Comparison of ENCODE assay signal across 25 cellular contexts in the genomic region with DNA sequence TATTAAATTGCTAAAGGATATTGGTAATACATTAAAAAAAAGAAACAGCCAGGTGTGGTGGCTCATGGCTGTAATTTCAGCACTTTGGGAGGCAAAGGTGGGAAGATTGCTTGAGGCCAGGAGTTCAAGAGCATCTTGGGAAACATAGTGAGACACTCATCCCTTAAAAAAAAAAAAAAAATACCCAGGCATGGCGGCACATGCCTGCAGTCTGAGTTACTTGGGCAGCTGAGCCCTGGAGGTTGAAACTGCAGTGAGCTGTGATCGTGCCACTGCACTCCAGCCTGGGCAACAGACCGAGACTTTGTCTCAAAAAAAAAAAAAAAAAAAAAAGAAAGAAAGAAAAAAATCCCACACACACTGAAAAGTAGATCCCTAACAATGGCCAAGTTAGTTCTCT. TPM values are rescaled to one million over a fixed set of nuclear protein-coding genes. Genes with fewer than 3 reads are reported as not detected.
"Had no signal": no experiment of that assay in that cellular context is flagged by ENCODE, and none has a peak within 500 bp of the region (broad histone marks: within the 10 kb centered on the region; RNA-seq: fewer than 3 reads in every experiment).

No MANE protein-coding gene starts in this region.

- ATAC-seq: activated CD4-positive, alpha-beta T cell treated with anti-CD3 and anti-CD28 coated beads for 36 hours; activated naive CD4-positive, alpha-beta T cell treated with anti-CD3 and anti-CD28 coated beads, Interleukin-2, amount 50 U/mL, for 72 hours; activated T-cell treated with anti-CD3 and anti-CD28 coated beads, Interleukin-2, amount 50 U/mL, for 72 hours; natural killer cell; right cardiac atrium had no signal

- H3K27ac Mint-ChIP-seq: activated CD4-positive, alpha-beta T cell treated with anti-CD3 and anti-CD28 coated beads for 36 hours; activated naive CD4-positive, alpha-beta T cell treated with anti-CD3 and anti-CD28 coated beads, Interleukin-2, amount 50 U/mL, for 72 hours; activated T-cell treated with anti-CD3 and anti-CD28 coated beads, Interleukin-2, amount 50 U/mL, for 72 hours; natural killer cell; neural progenitor cell; T-helper 2 cell treated with Interferon-gamma antibody and Interleukin-4, amounts not matched to agents 5 μg/mL and 100 μg/mL, for 36 hours had no signal

- H3K27me3 Mint-ChIP-seq: activated CD4-positive, alpha-beta T cell treated with anti-CD3 and anti-CD28 coated beads for 36 hours; memory B cell had no signal

- H3K9me3 Mint-ChIP-seq: activated naive CD4-positive, alpha-beta T cell treated with anti-CD3 and anti-CD28 coated beads, Interleukin-2, amount 50 U/mL, for 72 hours; activated T-cell treated with anti-CD3 and anti-CD28 coated beads, Interleukin-2, amount 50 U/mL, for 72 hours; memory B cell; natural killer cell; neural progenitor cell; T-helper 2 cell treated with Interferon-gamma antibody and Interleukin-4, amounts not matched to agents 5 μg/mL and 100 μg/mL, for 36 hours had no signal

- H3K4me1 Mint-ChIP-seq: activated CD4-positive, alpha-beta T cell treated with anti-CD3 and anti-CD28 coated beads for 36 hours; natural killer cell; neural progenitor cell had no signal

- H3K36me3 Mint-ChIP-seq: activated naive CD4-positive, alpha-beta T cell treated with anti-CD3 and anti-CD28 coated beads, Interleukin-2, amount 50 U/mL, for 72 hours; natural killer cell; neural progenitor cell had no signal

- H3K9me3 ChIP-seq: colonic mucosa, esophagus squamous epithelium, spleen, tibial nerve had no signal

- H3K4me3 Mint-ChIP-seq: activated CD4-positive, alpha-beta T cell treated with anti-CD3 and anti-CD28 coated beads for 36 hours; activated T-cell treated with anti-CD3 and anti-CD28 coated beads, Interleukin-2, amount 50 U/mL, for 72 hours; memory B cell; natural killer cell; neural progenitor cell; T-helper 2 cell treated with Interferon-gamma antibody and Interleukin-4, amounts not matched to agents 5 μg/mL and 100 μg/mL, for 36 hours had no signal

- H3K27ac ChIP-seq: cardiac muscle cell, colonic mucosa, esophagus squamous epithelium, neural progenitor cell, parathyroid adenoma, spleen had no signal

- H3K27me3 ChIP-seq: cardiac muscle cell, colonic mucosa, esophagus squamous epithelium, neural progenitor cell, spleen, tibial nerve had no signal

- DNase-seq: activated CD4-positive, alpha-beta T cell treated with anti-CD3 and anti-CD28 coated beads for 36 hours; activated CD4-positive, CD25-positive, alpha-beta regulatory T cell; activated naive CD4-positive, alpha-beta T cell; activated T-cell treated with anti-CD3 and anti-CD28 coated beads for 4 hours; activated T-cell treated with anti-CD3 and anti-CD28 coated beads, Interleukin-2, amount 50 U/mL, for 72 hours; cerebellar nuclear complex; colonic mucosa; effector CD8-positive, alpha-beta T cell; esophagus squamous epithelium; glutamatergic neuron; kidney; natural killer cell; occipital lobe; right cardiac atrium; spleen; stimulated activated naive CD4-positive, alpha-beta T cell treated with Interleukin-2 at 50 U/mL for 16 hours; T-helper 1 cell had no signal

RNA-seq across cellular contexts. Expression of a gene that starts 59.7 kb away (rescaled TPM):
- total RNA-seq: activated naive CD4-positive, alpha-beta T cell treated with anti-CD3 and anti-CD28 coated beads, Interleukin-2, amount 50 U/mL, for 72 hours; dermis microvascular lymphatic vessel endothelial cell had no signal
- polyA plus RNA-seq: cardiac muscle cell had no signal
